1 cellular context compared by ENCODE assay signal in the genomic region with DNA sequence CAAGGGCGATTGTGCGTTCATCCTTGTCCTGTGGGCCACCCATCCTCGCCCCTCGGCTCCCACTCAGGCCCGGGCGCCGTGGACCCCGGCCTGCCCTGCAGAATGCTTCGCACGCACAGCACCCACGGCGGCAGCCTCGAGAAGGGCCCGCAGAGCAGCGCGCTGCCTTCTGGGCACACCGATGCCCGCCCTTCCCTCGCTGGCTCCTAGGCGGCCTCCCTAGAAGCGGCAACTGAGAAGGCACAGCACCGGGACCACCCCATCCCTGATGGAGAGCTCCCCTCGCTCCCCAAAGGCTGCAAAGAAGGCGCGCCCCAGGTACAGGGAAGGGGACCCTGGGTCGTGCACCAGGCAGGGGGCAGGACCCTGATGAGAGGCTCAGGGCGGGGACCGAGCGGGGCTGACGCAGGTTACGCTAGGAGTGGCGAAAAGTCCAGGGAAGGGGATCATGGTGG.
TF ChIP-seq lines count a peak whose summit lies in the region.

No MANE protein-coding gene starts in this region.

TF ChIP-seq in HepG2, 621 proteins besides CTCF, POLR2A, EP300 and RAD21 (continued from another document and continues in another):
- TF ChIP-seq, protein P1, sequence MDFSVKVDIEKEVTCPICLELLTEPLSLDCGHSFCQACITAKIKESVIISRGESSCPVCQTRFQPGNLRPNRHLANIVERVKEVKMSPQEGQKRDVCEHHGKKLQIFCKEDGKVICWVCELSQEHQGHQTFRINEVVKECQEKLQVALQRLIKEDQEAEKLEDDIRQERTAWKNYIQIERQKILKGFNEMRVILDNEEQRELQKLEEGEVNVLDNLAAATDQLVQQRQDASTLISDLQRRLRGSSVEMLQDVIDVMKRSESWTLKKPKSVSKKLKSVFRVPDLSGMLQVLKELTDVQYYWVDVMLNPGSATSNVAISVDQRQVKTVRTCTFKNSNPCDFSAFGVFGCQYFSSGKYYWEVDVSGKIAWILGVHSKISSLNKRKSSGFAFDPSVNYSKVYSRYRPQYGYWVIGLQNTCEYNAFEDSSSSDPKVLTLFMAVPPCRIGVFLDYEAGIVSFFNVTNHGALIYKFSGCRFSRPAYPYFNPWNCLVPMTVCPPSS (IDR thresholded peaks at IDR 0.05): no peak
- TF ChIP-seq ZSCAN25 (CRISPR knock-in tag; IDR thresholded peaks at IDR 0.05) (no peak), ZNF451 (CRISPR knock-in tag; IDR thresholded peaks at IDR 0.05) (0 out of 2 replicates have a peak, but pooled peaks have one; percentile 67), FOSL1 (CRISPR knock-in tag; IDR thresholded peaks at IDR 0.05; ENCODE audit: borderline replicate concordance) (no peak), RBM39 (IDR thresholded peaks at IDR 0.05; ENCODE audit: low read depth, low read length, poor library complexity, severe bottlenecking) (peak; percentile 15), HNRNPLL (IDR thresholded peaks at IDR 0.05; ENCODE audit: low read depth, low read length, poor library complexity, severe bottlenecking) (peak; percentile 91), ATF7-NPFF (CRISPR knock-in tag; IDR thresholded peaks at IDR 0.05; ENCODE audit: low read depth) (peak; percentile 82; the same call in 1 of the 2 replicates), IRF2 (CRISPR knock-in tag; IDR thresholded peaks at IDR 0.05) (0 out of 2 replicates have a peak, but pooled peaks have one; percentile 2), SAP130 (CRISPR knock-in tag; IDR thresholded peaks at IDR 0.05; ENCODE audit: low read depth) (0 out of 2 replicates have a peak, but pooled peaks have one; percentile 5), ZNF619 (CRISPR knock-in tag; IDR thresholded peaks at IDR 0.05) (0 out of 2 replicates have a peak, but pooled peaks have one; percentile 64), YEATS2 (CRISPR knock-in tag; IDR thresholded peaks at IDR 0.05; ENCODE audit: borderline replicate concordance) (no peak), ZNF598 (CRISPR knock-in tag; IDR thresholded peaks at IDR 0.05; ENCODE audit: borderline replicate concordance) (peak; percentile 67; the same call in 1 of the 2 replicates), TAF15 (IDR thresholded peaks at IDR 0.05; ENCODE audit: low read depth, low read length, poor library complexity, severe bottlenecking) (peak; percentile 65), ZNF331 (CRISPR knock-in tag; IDR thresholded peaks at IDR 0.05) (no peak), MTA1 (CRISPR knock-in tag; IDR thresholded peaks at IDR 0.05; ENCODE audit: borderline replicate concordance) (peak; percentile 28; the same call in 1 of the 2 replicates), ZBTB7A (CRISPR knock-in tag; IDR thresholded peaks at IDR 0.05) (peak; percentile 49; the same call in 1 of the 2 replicates), KDM5B (CRISPR knock-in tag; IDR thresholded peaks at IDR 0.05; ENCODE audit: borderline replicate concordance) (peak; percentile 72; the same call in 1 of the 2 replicates), PAF1 (CRISPR knock-in tag; IDR thresholded peaks at IDR 0.05) (no peak), ZFP37 (CRISPR knock-in tag; IDR thresholded peaks at IDR 0.05; ENCODE audit: borderline replicate concordance) (no peak), ZNF776 (CRISPR knock-in tag; IDR thresholded peaks at IDR 0.05) (no peak), ZMYM2 (CRISPR knock-in tag; IDR thresholded peaks at IDR 0.05) (no peak), ASH2L (IDR thresholded peaks at IDR 0.05; ENCODE audit: insufficient read length, low read depth, low read length) (no peak), HOXD1 (CRISPR knock-in tag; IDR thresholded peaks at IDR 0.05) (no peak), MAZ (IDR thresholded peaks at IDR 0.05; ENCODE audit: borderline replicate concordance, low read depth, low read length) (no peak), MAZ (CRISPR knock-in tag; IDR thresholded peaks at IDR 0.05; ENCODE audit: low read depth) (peak; percentile 51; the same call in 1 of the 2 replicates), MZF1 (CRISPR knock-in tag; IDR thresholded peaks at IDR 0.05; ENCODE audit: borderline replicate concordance) (no peak), ZNF777 (CRISPR knock-in tag; IDR thresholded peaks at IDR 0.05) (no peak), RAD51 (IDR thresholded peaks at IDR 0.05; ENCODE audit: borderline replicate concordance) (no peak), TBX2 (CRISPR knock-in tag; IDR thresholded peaks at IDR 0.05; ENCODE audit: borderline replicate concordance) (peak; percentile 63; the same call in 1 of the 2 replicates), ZNF20 (CRISPR knock-in tag; IDR thresholded peaks at IDR 0.05) (no peak), ZNF724P (CRISPR knock-in tag; IDR thresholded peaks at IDR 0.05; ENCODE audit: borderline replicate concordance) (0 out of 2 replicates have a peak, but pooled peaks have one; percentile 60), ATF7 (IDR thresholded peaks at IDR 0.05) (no peak), ATF7 (CRISPR knock-in tag; IDR thresholded peaks at IDR 0.05) (no peak), KMT2A (CRISPR knock-in tag; IDR thresholded peaks at IDR 0.05) (0 out of 2 replicates have a peak, but pooled peaks have one; percentile 20), GLI4 (CRISPR knock-in tag; IDR thresholded peaks at IDR 0.05; ENCODE audit: borderline replicate concordance) (no peak), ZNF572 (CRISPR knock-in tag; IDR thresholded peaks at IDR 0.05) (no peak), ZMYM4 (CRISPR knock-in tag; IDR thresholded peaks at IDR 0.05) (no peak)
- TF ChIP-seq, protein P2, sequence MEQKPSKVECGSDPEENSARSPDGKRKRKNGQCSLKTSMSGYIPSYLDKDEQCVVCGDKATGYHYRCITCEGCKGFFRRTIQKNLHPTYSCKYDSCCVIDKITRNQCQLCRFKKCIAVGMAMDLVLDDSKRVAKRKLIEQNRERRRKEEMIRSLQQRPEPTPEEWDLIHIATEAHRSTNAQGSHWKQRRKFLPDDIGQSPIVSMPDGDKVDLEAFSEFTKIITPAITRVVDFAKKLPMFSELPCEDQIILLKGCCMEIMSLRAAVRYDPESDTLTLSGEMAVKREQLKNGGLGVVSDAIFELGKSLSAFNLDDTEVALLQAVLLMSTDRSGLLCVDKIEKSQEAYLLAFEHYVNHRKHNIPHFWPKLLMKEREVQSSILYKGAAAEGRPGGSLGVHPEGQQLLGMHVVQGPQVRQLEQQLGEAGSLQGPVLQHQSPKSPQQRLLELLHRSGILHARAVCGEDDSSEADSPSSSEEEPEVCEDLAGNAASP (CRISPR knock-in tag; IDR thresholded peaks at IDR 0.05; ENCODE audit: borderline replicate concordance): no peak
- TF ChIP-seq, protein P3, sequence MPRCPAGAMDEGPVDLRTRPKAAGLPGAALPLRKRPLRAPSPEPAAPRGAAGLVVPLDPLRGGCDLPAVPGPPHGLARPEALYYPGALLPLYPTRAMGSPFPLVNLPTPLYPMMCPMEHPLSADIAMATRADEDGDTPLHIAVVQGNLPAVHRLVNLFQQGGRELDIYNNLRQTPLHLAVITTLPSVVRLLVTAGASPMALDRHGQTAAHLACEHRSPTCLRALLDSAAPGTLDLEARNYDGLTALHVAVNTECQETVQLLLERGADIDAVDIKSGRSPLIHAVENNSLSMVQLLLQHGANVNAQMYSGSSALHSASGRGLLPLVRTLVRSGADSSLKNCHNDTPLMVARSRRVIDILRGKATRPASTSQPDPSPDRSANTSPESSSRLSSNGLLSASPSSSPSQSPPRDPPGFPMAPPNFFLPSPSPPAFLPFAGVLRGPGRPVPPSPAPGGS (CRISPR knock-in tag; IDR thresholded peaks at IDR 0.05): no peak
- TF ChIP-seq, protein P4, sequence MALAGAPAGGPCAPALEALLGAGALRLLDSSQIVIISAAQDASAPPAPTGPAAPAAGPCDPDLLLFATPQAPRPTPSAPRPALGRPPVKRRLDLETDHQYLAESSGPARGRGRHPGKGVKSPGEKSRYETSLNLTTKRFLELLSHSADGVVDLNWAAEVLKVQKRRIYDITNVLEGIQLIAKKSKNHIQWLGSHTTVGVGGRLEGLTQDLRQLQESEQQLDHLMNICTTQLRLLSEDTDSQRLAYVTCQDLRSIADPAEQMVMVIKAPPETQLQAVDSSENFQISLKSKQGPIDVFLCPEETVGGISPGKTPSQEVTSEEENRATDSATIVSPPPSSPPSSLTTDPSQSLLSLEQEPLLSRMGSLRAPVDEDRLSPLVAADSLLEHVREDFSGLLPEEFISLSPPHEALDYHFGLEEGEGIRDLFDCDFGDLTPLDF (CRISPR knock-in tag; IDR thresholded peaks at IDR 0.05): no peak
- TF ChIP-seq, protein P5, sequence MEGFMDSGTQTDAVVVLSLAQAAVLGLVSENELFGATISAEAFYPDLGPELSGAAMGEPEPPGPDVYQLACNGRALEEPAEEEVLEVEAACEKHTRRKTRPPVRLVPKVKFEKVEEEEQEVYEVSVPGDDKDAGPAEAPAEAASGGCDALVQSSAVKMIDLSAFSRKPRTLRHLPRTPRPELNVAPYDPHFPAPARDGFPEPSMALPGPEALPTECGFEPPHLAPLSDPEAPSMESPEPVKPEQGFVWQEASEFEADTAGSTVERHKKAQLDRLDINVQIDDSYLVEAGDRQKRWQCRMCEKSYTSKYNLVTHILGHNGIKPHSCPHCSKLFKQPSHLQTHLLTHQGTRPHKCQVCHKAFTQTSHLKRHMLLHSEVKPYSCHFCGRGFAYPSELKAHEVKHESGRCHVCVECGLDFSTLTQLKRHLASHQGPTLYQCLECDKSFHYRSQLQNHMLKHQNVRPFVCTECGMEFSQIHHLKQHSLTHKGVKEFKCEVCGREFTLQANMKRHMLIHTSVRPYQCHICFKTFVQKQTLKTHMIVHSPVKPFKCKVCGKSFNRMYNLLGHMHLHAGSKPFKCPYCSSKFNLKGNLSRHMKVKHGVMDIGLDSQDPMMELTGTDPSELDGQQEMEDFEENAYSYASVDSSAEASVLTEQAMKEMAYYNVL (CRISPR knock-in tag; IDR thresholded peaks at IDR 0.05; ENCODE audit: borderline replicate concordance): 0 out of 2 replicates have a peak, but pooled peaks have one; percentile 15
- TF ChIP-seq, protein P6, sequence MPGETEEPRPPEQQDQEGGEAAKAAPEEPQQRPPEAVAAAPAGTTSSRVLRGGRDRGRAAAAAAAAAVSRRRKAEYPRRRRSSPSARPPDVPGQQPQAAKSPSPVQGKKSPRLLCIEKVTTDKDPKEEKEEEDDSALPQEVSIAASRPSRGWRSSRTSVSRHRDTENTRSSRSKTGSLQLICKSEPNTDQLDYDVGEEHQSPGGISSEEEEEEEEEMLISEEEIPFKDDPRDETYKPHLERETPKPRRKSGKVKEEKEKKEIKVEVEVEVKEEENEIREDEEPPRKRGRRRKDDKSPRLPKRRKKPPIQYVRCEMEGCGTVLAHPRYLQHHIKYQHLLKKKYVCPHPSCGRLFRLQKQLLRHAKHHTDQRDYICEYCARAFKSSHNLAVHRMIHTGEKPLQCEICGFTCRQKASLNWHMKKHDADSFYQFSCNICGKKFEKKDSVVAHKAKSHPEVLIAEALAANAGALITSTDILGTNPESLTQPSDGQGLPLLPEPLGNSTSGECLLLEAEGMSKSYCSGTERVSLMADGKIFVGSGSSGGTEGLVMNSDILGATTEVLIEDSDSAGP (CRISPR knock-in tag; IDR thresholded peaks at IDR 0.05; ENCODE audit: borderline replicate concordance): 0 out of 2 replicates have a peak, but pooled peaks have one; percentile 66
- TF ChIP-seq, protein P7, sequence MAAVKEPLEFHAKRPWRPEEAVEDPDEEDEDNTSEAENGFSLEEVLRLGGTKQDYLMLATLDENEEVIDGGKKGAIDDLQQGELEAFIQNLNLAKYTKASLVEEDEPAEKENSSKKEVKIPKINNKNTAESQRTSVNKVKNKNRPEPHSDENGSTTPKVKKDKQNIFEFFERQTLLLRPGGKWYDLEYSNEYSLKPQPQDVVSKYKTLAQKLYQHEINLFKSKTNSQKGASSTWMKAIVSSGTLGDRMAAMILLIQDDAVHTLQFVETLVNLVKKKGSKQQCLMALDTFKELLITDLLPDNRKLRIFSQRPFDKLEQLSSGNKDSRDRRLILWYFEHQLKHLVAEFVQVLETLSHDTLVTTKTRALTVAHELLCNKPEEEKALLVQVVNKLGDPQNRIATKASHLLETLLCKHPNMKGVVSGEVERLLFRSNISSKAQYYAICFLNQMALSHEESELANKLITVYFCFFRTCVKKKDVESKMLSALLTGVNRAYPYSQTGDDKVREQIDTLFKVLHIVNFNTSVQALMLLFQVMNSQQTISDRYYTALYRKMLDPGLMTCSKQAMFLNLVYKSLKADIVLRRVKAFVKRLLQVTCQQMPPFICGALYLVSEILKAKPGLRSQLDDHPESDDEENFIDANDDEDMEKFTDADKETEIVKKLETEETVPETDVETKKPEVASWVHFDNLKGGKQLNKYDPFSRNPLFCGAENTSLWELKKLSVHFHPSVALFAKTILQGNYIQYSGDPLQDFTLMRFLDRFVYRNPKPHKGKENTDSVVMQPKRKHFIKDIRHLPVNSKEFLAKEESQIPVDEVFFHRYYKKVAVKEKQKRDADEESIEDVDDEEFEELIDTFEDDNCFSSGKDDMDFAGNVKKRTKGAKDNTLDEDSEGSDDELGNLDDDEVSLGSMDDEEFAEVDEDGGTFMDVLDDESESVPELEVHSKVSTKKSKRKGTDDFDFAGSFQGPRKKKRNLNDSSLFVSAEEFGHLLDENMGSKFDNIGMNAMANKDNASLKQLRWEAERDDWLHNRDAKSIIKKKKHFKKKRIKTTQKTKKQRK (IDR thresholded peaks at IDR 0.05; ENCODE audit: low read length): no peak
- TF ChIP-seq, protein P8, sequence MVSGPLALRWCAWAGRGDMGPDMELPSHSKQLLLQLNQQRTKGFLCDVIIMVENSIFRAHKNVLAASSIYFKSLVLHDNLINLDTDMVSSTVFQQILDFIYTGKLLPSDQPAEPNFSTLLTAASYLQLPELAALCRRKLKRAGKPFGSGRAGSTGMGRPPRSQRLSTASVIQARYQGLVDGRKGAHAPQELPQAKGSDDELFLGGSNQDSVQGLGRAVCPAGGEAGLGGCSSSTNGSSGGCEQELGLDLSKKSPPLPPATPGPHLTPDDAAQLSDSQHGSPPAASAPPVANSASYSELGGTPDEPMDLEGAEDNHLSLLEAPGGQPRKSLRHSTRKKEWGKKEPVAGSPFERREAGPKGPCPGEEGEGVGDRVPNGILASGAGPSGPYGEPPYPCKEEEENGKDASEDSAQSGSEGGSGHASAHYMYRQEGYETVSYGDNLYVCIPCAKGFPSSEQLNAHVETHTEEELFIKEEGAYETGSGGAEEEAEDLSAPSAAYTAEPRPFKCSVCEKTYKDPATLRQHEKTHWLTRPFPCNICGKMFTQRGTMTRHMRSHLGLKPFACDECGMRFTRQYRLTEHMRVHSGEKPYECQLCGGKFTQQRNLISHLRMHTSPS (CRISPR knock-in tag; IDR thresholded peaks at IDR 0.05; ENCODE audit: low read depth): 0 out of 2 replicates have a peak, but pooled peaks have one; percentile 12
- TF ChIP-seq, protein P9, sequence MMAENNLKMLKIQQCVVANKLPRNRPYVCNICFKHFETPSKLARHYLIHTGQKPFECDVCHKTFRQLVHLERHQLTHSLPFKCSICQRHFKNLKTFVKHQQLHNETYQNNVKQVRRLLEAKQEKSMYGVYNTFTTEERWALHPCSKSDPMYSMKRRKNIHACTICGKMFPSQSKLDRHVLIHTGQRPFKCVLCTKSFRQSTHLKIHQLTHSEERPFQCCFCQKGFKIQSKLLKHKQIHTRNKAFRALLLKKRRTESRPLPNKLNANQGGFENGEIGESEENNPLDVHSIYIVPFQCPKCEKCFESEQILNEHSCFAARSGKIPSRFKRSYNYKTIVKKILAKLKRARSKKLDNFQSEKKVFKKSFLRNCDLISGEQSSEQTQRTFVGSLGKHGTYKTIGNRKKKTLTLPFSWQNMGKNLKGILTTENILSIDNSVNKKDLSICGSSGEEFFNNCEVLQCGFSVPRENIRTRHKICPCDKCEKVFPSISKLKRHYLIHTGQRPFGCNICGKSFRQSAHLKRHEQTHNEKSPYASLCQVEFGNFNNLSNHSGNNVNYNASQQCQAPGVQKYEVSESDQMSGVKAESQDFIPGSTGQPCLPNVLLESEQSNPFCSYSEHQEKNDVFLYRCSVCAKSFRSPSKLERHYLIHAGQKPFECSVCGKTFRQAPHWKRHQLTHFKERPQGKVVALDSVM (CRISPR knock-in tag; IDR thresholded peaks at IDR 0.05): 0 out of 2 replicates have a peak, but pooled peaks have one; percentile 6
- TF ChIP-seq, protein P10, sequence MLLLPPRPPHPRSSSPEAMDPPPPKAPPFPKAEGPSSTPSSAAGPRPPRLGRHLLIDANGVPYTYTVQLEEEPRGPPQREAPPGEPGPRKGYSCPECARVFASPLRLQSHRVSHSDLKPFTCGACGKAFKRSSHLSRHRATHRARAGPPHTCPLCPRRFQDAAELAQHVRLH (CRISPR knock-in tag; IDR thresholded peaks at IDR 0.05; ENCODE audit: borderline replicate concordance, low read depth): no peak
